8 cellular contexts compared by ENCODE assay signal in genomic region chr4:38866973-38867477, GRCh38. TPM values are rescaled to one million over a fixed set of nuclear protein-coding genes. Genes with fewer than 3 reads are reported as not detected.
DNase-seq lines count a peak whose midpoint lies in the region; ATAC-seq and TF ChIP-seq lines count a peak whose summit lies in the region.

No MANE protein-coding gene starts in this region.

- H3K4me3 Mint-ChIP-seq in endothelial cell (ENCODE audit: unreplicated experiment) (peak overlapping the region; percentile 93), progenitor cell of endocrine pancreas (ENCODE audit: low read depth) (peak overlapping the region; percentile 80)

- DNase-seq in MG63 (no peak), endothelial cell (ENCODE audit: low spot score) (no peak), progenitor cell of endocrine pancreas (ENCODE audit: low spot score, unreplicated experiment) (no peak), kidney glomerular epithelial cell (lab: John Stamatoyannopoulos, UW) (no peak), HuH-7 (ENCODE audit: low spot score) (no peak)
- DNase-seq in stimulated activated CD4-positive, alpha-beta T cell treated with anti-CD3 and anti-CD28 coated beads, Interleukin-4, amount 100 ng/mL, for 1 hour: no peak
- DNase-seq in stimulated activated CD4-positive, alpha-beta T cell treated with anti-CD3 and anti-CD28 coated beads, Interleukin-4, amount 100 ng/mL, for 24 hours: no peak

- H3K9me3 Mint-ChIP-seq in endothelial cell (ENCODE audit: unreplicated experiment) (no peaks in the 10 kb centered on the region), progenitor cell of endocrine pancreas (ENCODE audit: low read depth) (no peaks in the 10 kb centered on the region)

- no peaks in the 10 kb centered on the region for H3K36me3 Mint-ChIP-seq in endothelial cell (ENCODE audit: low read depth, unreplicated experiment)
- H3K36me3 Mint-ChIP-seq in progenitor cell of endocrine pancreas (ENCODE audit: insufficient read depth): peaks cover 1% of the 10 kb centered on the region

- peak; percentile 21 for ATAC-seq in GM18517 (IDR thresholded peaks at IDR 0.05; ENCODE audit: unreplicated experiment)

- peak overlapping the region; percentile 62 for H3K4me3 ChIP-seq in MG63

- H3K27ac Mint-ChIP-seq in endothelial cell (ENCODE audit: unreplicated experiment) (peak overlapping the region; percentile 59), progenitor cell of endocrine pancreas (peak overlapping the region; percentile 44)

- peaks cover 4% of the 10 kb centered on the region for H3K4me1 Mint-ChIP-seq in endothelial cell (ENCODE audit: unreplicated experiment)
- H3K4me1 Mint-ChIP-seq in progenitor cell of endocrine pancreas (ENCODE audit: low read depth): peaks cover 17% of the 10 kb centered on the region

- H3K27me3 ChIP-seq in MG63: no peaks in the 10 kb centered on the region

- H3K27me3 Mint-ChIP-seq in endothelial cell (ENCODE audit: unreplicated experiment): peaks cover 7% of the 10 kb centered on the region
- H3K27me3 Mint-ChIP-seq in progenitor cell of endocrine pancreas: peaks cover 10% of the 10 kb centered on the region

- TF ChIP-seq CTCF in endothelial cell (IDR thresholded peaks at IDR 0.05; ENCODE audit: unreplicated experiment) (no peak), progenitor cell of endocrine pancreas (IDR thresholded peaks at IDR 0.05; ENCODE audit: unreplicated experiment) (no peak)

- H3K36me3 ChIP-seq in MG63: peaks cover 16% of the 10 kb centered on the region

- no peaks in the 10 kb centered on the region for H3K9me3 ChIP-seq in MG63

RNA-seq across cellular contexts. Expression of gene FAM114A1, which starts 0.6 kb away (rescaled TPM):
- 40.7 and 56.7 TPM in 2 replicates for total RNA-seq in MG63 (2014; rRNA removed; shearing (Covaris generic); ENCODE audit: low replicate concordance)
- total RNA-seq in endothelial cell (ENCODE audit: unreplicated experiment) (27.0 TPM), progenitor cell of endocrine pancreas (31.2 and 32.6 TPM in 2 replicates)

RNA-seq across cellular contexts. Expression of gene TLR6, which starts 10.4 kb away (rescaled TPM):
- total RNA-seq in MG63 (2014; rRNA removed; shearing (Covaris generic); ENCODE audit: low replicate concordance): 0.82 TPM in 1 of 2 replicates, not detected in the other
- total RNA-seq in endothelial cell (ENCODE audit: unreplicated experiment) (0.85 TPM), progenitor cell of endocrine pancreas (0.89 and 1.1 TPM in 2 replicates)
